In genomic region chr13:90943961-90944360, GRCh38 we compare ENCODE assay signal across 24 cellular contexts.
DNase-seq lines count a peak whose midpoint lies in the region; ATAC-seq lines count a peak whose summit lies in the region.
"Had no signal": no experiment of that assay in that cellular context is flagged by ENCODE, and none has a peak within 500 bp of the region (broad histone marks: within the 10 kb centered on the region; RNA-seq: fewer than 3 reads in every experiment).

No MANE protein-coding gene starts in this region.

- no peak for ATAC-seq in GM19351 (IDR thresholded peaks at IDR 0.05; ENCODE audit: unreplicated experiment)
- ATAC-seq: CD8-positive, alpha-beta T cell; HepG2; Panc1; T-cell had no signal

- DNase-seq in NCI-H1417 (lab: John Stamatoyannopoulos, UW) (peak; percentile 20 to 57 (median 28)), NCI-H1417 treated with DMSO at 0.1 percent for 48 hours (lab: John Stamatoyannopoulos, UW) (no peak), NCI-H524 (lab: John Stamatoyannopoulos, UW) (peak; percentile 76 to 86), SHP77 (lab: John Stamatoyannopoulos, UW) (peak; percentile 43 to 58), GOT3 (lab: John Stamatoyannopoulos, UW) (no peak), NCI-H2171 (lab: John Stamatoyannopoulos, UW) (no peak)
- DNase-seq: 8988T; AML-193; C1 segment of cervical spinal cord; CD8-positive, alpha-beta T cell; EL; GF-D8; KBM-7; MM.1S; NCI-H1048; NCI-H1436 treated with DMSO at 0.1 percent for 48 hours; NCI-H1930; NCI-H2171 treated with DMSO at 0.1 percent for 48 hours; NCI-H526; NK-92 treated with Interleukin-12 subunit alpha and Interleukin-12 subunit beta, amount 100 ng/mL, for 24 hours; T-cell had no signal

Comparison
In these comparisons a context has a peak if more than half of its experiments do, and no peak if none do; other contexts are left out.
1. DNase-seq: peak in NCI-H1417 (3 of 3), NCI-H524 (2 of 2) and SHP77 (2 of 2); none in NCI-H1417 treated with DMSO at 0.1 percent for 48 hours (single experiment), GOT3 (single experiment) and NCI-H2171 (single experiment).